In genomic region chr4:149838036-149838435, GRCh38 we compare ENCODE assay signal across 9 cellular contexts. TPM values are rescaled to one million over a fixed set of nuclear protein-coding genes. Genes with fewer than 3 reads are reported as not detected.
"Had no signal": no experiment of that assay in that cellular context is flagged by ENCODE, and none has a peak within 500 bp of the region (broad histone marks: within the 10 kb centered on the region; RNA-seq: fewer than 3 reads in every experiment).

No MANE protein-coding gene starts in this region.

- DNase-seq: GDM1, GF-D8 had no signal

- FAIRE-seq: G401.6, GM12878, GM12891, GM12892, GM18507, GM19239 had no signal

- ATAC-seq: GM12878 had no signal

- H3K4me3 ChIP-seq: GM12878 had no signal

RNA-seq across cellular contexts. Expression of gene IQCM, which starts 22.4 kb away (rescaled TPM):
- total RNA-seq: G401, GM12878 had no signal
- polyA plus RNA-seq: GM12878 had no signal
